In genomic region chr2:71467180-71467815, GRCh38 we compare ENCODE assay signal across 7 cellular contexts. TPM values are rescaled to one million over a fixed set of nuclear protein-coding genes. Genes with fewer than 3 reads are reported as not detected.
DNase-seq lines count a peak whose midpoint lies in the region; FAIRE-seq and TF ChIP-seq lines count a peak whose summit lies in the region.

No MANE protein-coding gene starts in this region.

- TF ChIP-seq CTCF in astrocyte of the cerebellum (IDR thresholded peaks at IDR 0.05; ENCODE audit: low read depth, low read length, missing control alignments) (no peak), kidney epithelial cell (IDR thresholded peaks at IDR 0.05; ENCODE audit: insufficient read depth, low read length, poor library complexity, severe bottlenecking) (no peak), stomach (IDR thresholded peaks at IDR 0.05) (no peak)

- no peak for TF ChIP-seq POLR2A in stomach (IDR thresholded peaks at IDR 0.05)

- H3K27me3 ChIP-seq in HUES6 (ENCODE audit: control insufficient read depth, insufficient read depth, low read length) (peaks cover 75% of the 10 kb centered on the region), kidney epithelial cell (ENCODE audit: control insufficient read depth, insufficient read depth, low read length) (peaks cover 15% of the 10 kb centered on the region), stomach (peaks cover 0 to 63% (median 56%) of the 10 kb centered on the region in 3 donors)

- no peak for TF ChIP-seq EP300 in stomach (IDR thresholded peaks at IDR 0.05)

- DNase-seq in astrocyte of the cerebellum (ENCODE audit: low read depth): no peak
- no peak for DNase-seq in kidney epithelial cell (ENCODE audit: low read depth)
- no peak for DNase-seq in stomach
- no peak for DNase-seq in posterior vena cava (ENCODE audit: low spot score)
- no peak for DNase-seq in frontal cortex (ENCODE audit: low spot score in 2 of 2)
- no peak for DNase-seq in UCSD-AML1 (lab: John Stamatoyannopoulos, UW; ENCODE audit: unreplicated experiment)

- in situ Hi-C loops in astrocyte of the cerebellum (cut with HindIII; ENCODE audit: low sequenced_read_pairs): no loop called here

- no peak for FAIRE-seq in frontal cortex (lab: Jason Lieb, UNC)

- intact Hi-C loops in stomach (cut with DNase I; ENCODE audit: low total_unique reads) (no loop called here), posterior vena cava (cut with DNase I) (loop anchor here in 1 of 2 donors (5.0 kb wide), 1 partner anchor 40 kb away; no protein-coding TSS in a partner anchor)

- WGBS in stomach, 5 donors: 18 to 24% (median 20%) methylated on average over 7 of the region's 7 CpGs

- peak overlapping the region; percentile 57 for H3K4me3 ChIP-seq in HUES6 (ENCODE audit: low read depth, low read length)
- peak overlapping the region; percentile 51 for H3K4me3 ChIP-seq in astrocyte of the cerebellum (ENCODE audit: low read depth, low read length)
- peak overlapping the region; percentile 54 for H3K4me3 ChIP-seq in kidney epithelial cell (ENCODE audit: low read depth, low read length)
- peak overlapping the region; percentile 60 to 85 (median 74) for H3K4me3 ChIP-seq in stomach

- H3K36me3 ChIP-seq in HUES6 (ENCODE audit: control insufficient read depth, insufficient read depth, low read length) (no peaks in the 10 kb centered on the region), kidney epithelial cell (ENCODE audit: control insufficient read depth, insufficient read depth, low read length) (no peaks in the 10 kb centered on the region), stomach (no peaks in the 10 kb centered on the region)

- H3K27ac ChIP-seq in HUES6 (ENCODE audit: low read depth, low read length) (no peak overlapping the region), stomach (peak overlapping the region in 3 of 5 donors; percentile 49 to 62 (median 51))

- H3K4me1 ChIP-seq in HUES6 (ENCODE audit: control insufficient read depth, insufficient read depth, low read length) (peaks cover 16% of the 10 kb centered on the region; the same call in 1 of the 2 replicates), stomach (peaks cover 0 to 30% (median 18%) of the 10 kb centered on the region in 4 donors)

- H3K9me3 ChIP-seq in HUES6 (ENCODE audit: control insufficient read depth, insufficient read depth, low read depth, low read length) (no peaks in the 10 kb centered on the region), stomach (no peaks in the 10 kb centered on the region)

- H3K9ac ChIP-seq in HUES6 (ENCODE audit: low read length): no peak overlapping the region

RNA-seq across cellular contexts. Expression of gene DYSF, which starts 13.9 kb away (rescaled TPM):
- total RNA-seq in kidney epithelial cell (42.8 and 49.0 TPM in 2 replicates), stomach (10 to 100 TPM in 3 of 5 donors, 1 to 10 TPM in 2; 5.8 to 13.4 (median 11.1) TPM), posterior vena cava (10 to 100 TPM; 42.1 to 46.8 TPM), frontal cortex (0.82 TPM)
- polyA plus RNA-seq in stomach: 1 to 10 TPM; 2.1 to 4.3 (median 2.2) TPM
